In genomic region chr11:35017528-35018342, GRCh38 we compare ENCODE assay signal across 14 cellular contexts.
DNase-seq lines count a peak whose midpoint lies in the region; ATAC-seq and TF ChIP-seq lines count a peak whose summit lies in the region.
"Had no signal": no experiment of that assay in that cellular context is flagged by ENCODE, and none has a peak within 500 bp of the region (broad histone marks: within the 10 kb centered on the region; RNA-seq: fewer than 3 reads in every experiment).

No MANE protein-coding gene starts in this region.

- no peaks in the 10 kb centered on the region for H4K20me1 ChIP-seq in GM23338 (replicated peaks; ENCODE audit: insufficient read depth)
- no peaks in the 10 kb centered on the region for H4K20me1 ChIP-seq in neural progenitor cell (ENCODE audit: low read depth)

- H3K9ac ChIP-seq in endodermal cell (ENCODE audit: extremely low read depth, low read length, poor library complexity, severe bottlenecking): no peak overlapping the region
- no peak overlapping the region for H3K9ac ChIP-seq in neural progenitor cell

- H3K27ac ChIP-seq in GM23338 (ENCODE audit: low read depth): no peak overlapping the region
- no peak overlapping the region for H3K27ac ChIP-seq in endodermal cell (ENCODE audit: low read depth, low read length)
- no peak overlapping the region for H3K27ac ChIP-seq in neural progenitor cell
- H3K27ac ChIP-seq: C4-2B, SJCRH30 had no signal

- no peaks in the 10 kb centered on the region for H3F3A ChIP-seq in GM23338 (replicated peaks; ENCODE audit: low read depth)
- no peaks in the 10 kb centered on the region for H3F3A ChIP-seq in neural progenitor cell (ENCODE audit: low read depth)

- no peak overlapping the region for H3K27ac Mint-ChIP-seq in GM23338
- H3K27ac Mint-ChIP-seq in endodermal cell: no peak overlapping the region
- no peak overlapping the region for H3K27ac Mint-ChIP-seq in neural progenitor cell

- H3K36me3 Mint-ChIP-seq in GM23338 (ENCODE audit: low read depth): no peaks in the 10 kb centered on the region; the same call in 2 of the 3 replicates
- H3K36me3 Mint-ChIP-seq in endodermal cell (ENCODE audit: low read depth): no peaks in the 10 kb centered on the region
- no peaks in the 10 kb centered on the region for H3K36me3 Mint-ChIP-seq in neural progenitor cell

- WGBS in endodermal cell (ENCODE audit: insufficient coverage in 1 of 2, insufficient read length in 1 of 2), 2 experiments: 77 to 87% methylated on average over 6 to 8 of the region's 8 CpGs

- H3K9me3 ChIP-seq in endodermal cell (ENCODE audit: control insufficient read depth, low read length) (no peaks in the 10 kb centered on the region), neural progenitor cell (ENCODE audit: low read depth) (no peaks in the 10 kb centered on the region)
- H3K9me3 ChIP-seq: SJCRH30 had no signal

- no peak overlapping the region for H2AFZ ChIP-seq in GM23338
- peak overlapping the region; percentile 31 for H2AFZ ChIP-seq in neural progenitor cell (replicated peaks)

- H3K36me3 ChIP-seq in GM23338 (ENCODE audit: insufficient read depth) (no peaks in the 10 kb centered on the region), endodermal cell (ENCODE audit: control insufficient read depth, insufficient read depth, low read length) (no peaks in the 10 kb centered on the region), neural progenitor cell (no peaks in the 10 kb centered on the region)
- H3K36me3 ChIP-seq: SJCRH30 had no signal

- 0 out of 2 replicates have a peak, but pooled peaks cover 3% of the 10 kb centered on the region for H3K9me2 ChIP-seq in GM23338 (ENCODE audit: insufficient read depth)

- H3K27me3 Mint-ChIP-seq in GM23338 (ENCODE audit: insufficient read depth, low read depth, poor library complexity): no peaks in the 10 kb centered on the region
- H3K27me3 Mint-ChIP-seq in endodermal cell (ENCODE audit: insufficient read depth): no peaks in the 10 kb centered on the region
- H3K27me3 Mint-ChIP-seq in neural progenitor cell (ENCODE audit: insufficient read depth, low read depth): peaks cover 4% of the 10 kb centered on the region

- ATAC-seq in GM23338: peak; percentile 85
- ATAC-seq in HG02610 (IDR thresholded peaks at IDR 0.05; ENCODE audit: unreplicated experiment): no peak
- no peak for ATAC-seq in HG02981 (IDR thresholded peaks at IDR 0.05; ENCODE audit: unreplicated experiment)

- DNase-seq in GM23338 (ENCODE audit: low spot score) (peak; percentile 62), RPMI7951 (ENCODE audit: low read depth) (peak; percentile 59), endodermal cell (peak; percentile 65), neural progenitor cell (ENCODE audit: low spot score) (no peak), kidney tubule cell (ENCODE audit: low spot score) (no peak)
- DNase-seq: MM.1S, NCI-H1930, NCI-H2171 treated with DMSO at 0.1 percent for 48 hours, NCI-H774, RPMI8226, SJCRH30 had no signal

- no peaks in the 10 kb centered on the region for H3K79me2 ChIP-seq in GM23338 (replicated peaks; ENCODE audit: insufficient read depth)
- no peaks in the 10 kb centered on the region for H3K79me2 ChIP-seq in neural progenitor cell (ENCODE audit: low read depth)

- H3K4me3 ChIP-seq in GM23338: no peak overlapping the region
- H3K4me3 ChIP-seq in endodermal cell (ENCODE audit: low read length): no peak overlapping the region
- no peak overlapping the region for H3K4me3 ChIP-seq in neural progenitor cell
- H3K4me3 ChIP-seq: SJCRH30 had no signal

- H3K9me3 Mint-ChIP-seq in GM23338 (peaks cover 4% of the 10 kb centered on the region; the same call in 1 of the 3 replicates), endodermal cell (no peaks in the 10 kb centered on the region), neural progenitor cell (no peaks in the 10 kb centered on the region)

- H3K4me1 Mint-ChIP-seq in GM23338: peaks cover 12% of the 10 kb centered on the region
- peaks cover 30% of the 10 kb centered on the region for H3K4me1 Mint-ChIP-seq in endodermal cell
- H3K4me1 Mint-ChIP-seq in neural progenitor cell: peaks cover 3% of the 10 kb centered on the region

- H3K4me2 ChIP-seq in GM23338 (no peak overlapping the region), neural progenitor cell (no peak overlapping the region)

- H3K4me1 ChIP-seq in GM23338 (ENCODE audit: insufficient read depth) (peaks cover 5% of the 10 kb centered on the region; the same call in 1 of the 2 replicates), endodermal cell (ENCODE audit: control insufficient read depth, insufficient read depth, low read length) (no peaks in the 10 kb centered on the region), neural progenitor cell (no peaks in the 10 kb centered on the region)
- H3K4me1 ChIP-seq: SJCRH30 had no signal

- no peaks in the 10 kb centered on the region for H3K27me3 ChIP-seq in GM23338 (ENCODE audit: insufficient read depth)
- H3K27me3 ChIP-seq in endodermal cell (ENCODE audit: control insufficient read depth, insufficient read depth, low read length, poor library complexity, severe bottlenecking): no peaks in the 10 kb centered on the region
- no peaks in the 10 kb centered on the region for H3K27me3 ChIP-seq in neural progenitor cell
- H3K27me3 ChIP-seq: SJCRH30 had no signal

- no peak for TF ChIP-seq CTCF in GM23338 (conservative IDR thresholded peaks at IDR 0.05; ENCODE audit: low read depth in 2 of 2)
- TF ChIP-seq CTCF in endodermal cell (conservative IDR thresholded peaks at IDR 0.05): no peak
- TF ChIP-seq CTCF in neural progenitor cell (IDR thresholded peaks at IDR 0.05): no peak

- H3K4me3 Mint-ChIP-seq in GM23338: 0 out of 3 replicates have a peak overlapping the region, but pooled peaks have one; percentile 21
- H3K4me3 Mint-ChIP-seq in endodermal cell: no peak overlapping the region
- no peak overlapping the region for H3K4me3 Mint-ChIP-seq in neural progenitor cell

TF ChIP-seq in GM23338, 12 proteins besides CTCF, POLR2A, EP300 and RAD21 (continues in another document):
- TF ChIP-seq POLR2AphosphoS5 (IDR thresholded peaks at IDR 0.05; ENCODE audit: low read depth): no peak
- no peak for TF ChIP-seq REST (IDR thresholded peaks at IDR 0.05; ENCODE audit: unreplicated experiment)
- no peak for TF ChIP-seq ZNF331 (CRISPR knock-in tag; IDR thresholded peaks at IDR 0.05; ENCODE audit: low read depth)
- no peak for TF ChIP-seq JUNB (IDR thresholded peaks at IDR 0.05; ENCODE audit: unreplicated experiment)
- TF ChIP-seq STAT1 (IDR thresholded peaks at IDR 0.05; ENCODE audit: unreplicated experiment): no peak
- no peak for TF ChIP-seq ETS1 (IDR thresholded peaks at IDR 0.05)
- no peak for TF ChIP-seq CREB1 (CRISPR knock-in tag; IDR thresholded peaks at IDR 0.05; ENCODE audit: low read depth)

Comparison
In these comparisons a context has a peak if more than half of its experiments do, and no peak if none do; other contexts are left out.
1. DNase-seq: peak in GM23338 (single experiment), RPMI7951 (single experiment) and endodermal cell (single experiment); none in neural progenitor cell (single experiment) and kidney tubule cell (single experiment).